18 cellular contexts compared by ENCODE assay signal in genomic region chr7:69060516-69060915, GRCh38.
DNase-seq lines count a peak whose midpoint lies in the region; TF ChIP-seq lines count a peak whose summit lies in the region.
"Had no signal": no experiment of that assay in that cellular context is flagged by ENCODE, and none has a peak within 500 bp of the region (broad histone marks: within the 10 kb centered on the region; RNA-seq: fewer than 3 reads in every experiment).

No MANE protein-coding gene starts in this region.

- H3K4me3 ChIP-seq in WERI-Rb-1 (ENCODE audit: low read depth, low read length): no peak overlapping the region
- H3K4me3 ChIP-seq: GM23338, SJSA1 had no signal

- no peaks in the 10 kb centered on the region for H3K36me3 ChIP-seq in WERI-Rb-1
- H3K36me3 ChIP-seq: SJSA1 had no signal

- DNase-seq in NCI-H345 (lab: John Stamatoyannopoulos, UW) (peak; percentile 5), NCI-H345 treated with DMSO at 0.1 percent for 48 hours (lab: John Stamatoyannopoulos, UW; ENCODE audit: unreplicated experiment) (no peak), NCI-H2171 treated with DMSO at 0.1 percent for 48 hours (lab: John Stamatoyannopoulos, UW) (peak; percentile 79), WERI-Rb-1 (peak; percentile 42), HuH-7.5 (ENCODE audit: low spot score) (no peak), CD1c-positive myeloid dendritic cell (ENCODE audit: extremely low spot score) (no peak)
- DNase-seq in activated CD4-positive, CD25-positive, alpha-beta regulatory T cell treated with anti-CD3 and anti-CD28 coated beads, Interleukin-2, amount 50 U/mL, for 72 hours: no peak
- DNase-seq: DND-41, HCEC 1CT, NCI-H1092 treated with DMSO at 0.1 percent for 48 hours, NCI-H1436 treated with DMSO at 0.1 percent for 48 hours, NCI-H2107, NCI-H446, T1000 had no signal

- H3K9me3 ChIP-seq in WERI-Rb-1 (ENCODE audit: severe bottlenecking): no peaks in the 10 kb centered on the region
- H3K9me3 ChIP-seq: SJSA1 had no signal

- no peak for TF ChIP-seq CTCF in WERI-Rb-1 (IDR thresholded peaks at IDR 0.05; ENCODE audit: low read depth, low read length)

- no peaks in the 10 kb centered on the region for H3K27me3 ChIP-seq in WERI-Rb-1 (ENCODE audit: insufficient read depth, low read depth, severe bottlenecking)
- H3K27me3 ChIP-seq: SJSA1 had no signal

- no peak overlapping the region for H3K27ac ChIP-seq in WERI-Rb-1
- H3K27ac ChIP-seq: HL-60, KMS-11, SJSA1 had no signal

Comparison
In these comparisons a context has a peak if more than half of its experiments do, and no peak if none do; other contexts are left out.
1. DNase-seq: peak in NCI-H345 (single experiment), NCI-H2171 treated with DMSO at 0.1 percent for 48 hours (single experiment) and WERI-Rb-1 (single experiment); none in NCI-H345 treated with DMSO at 0.1 percent for 48 hours (single experiment), activated CD4-positive, CD25-positive, alpha-beta regulatory T cell treated with anti-CD3 and anti-CD28 coated beads, Interleukin-2, amount 50 U/mL, for 72 hours (single experiment), HuH-7.5 (single experiment) and CD1c-positive myeloid dendritic cell (single experiment).